Comparison of ENCODE assay signal across 9 cellular contexts in genomic region chr15:77035999-77036471, GRCh38. TPM values are rescaled to one million over a fixed set of nuclear protein-coding genes. Genes with fewer than 3 reads are reported as not detected.
A peak's percentile ranks its signal among the peaks of the same experiment; 100 is the strongest.
DNase-seq lines count a peak whose midpoint lies in the region; ATAC-seq and TF ChIP-seq lines count a peak whose summit lies in the region.
"Had no signal": no experiment of that assay in that cellular context is flagged by ENCODE, and none has a peak within 500 bp of the region (broad histone marks: within the 10 kb centered on the region; RNA-seq: fewer than 3 reads in every experiment).

No MANE protein-coding gene starts in this region.

- H3F3A ChIP-seq in neural progenitor cell (ENCODE audit: low read depth): peaks cover 7% of the 10 kb centered on the region

- H3K27ac ChIP-seq in Peyer's patch (peak overlapping the region in 1 of 4 donors; percentile 12), neural progenitor cell (no peak overlapping the region)

- peak; percentile 10 for DNase-seq in GM10266 (ENCODE audit: extremely low spot score)
- DNase-seq in Peyer's patch: peak in 2 of 3 donors; percentile 1 to 51
- no peak for DNase-seq in effector memory CD8-positive, alpha-beta T cell
- no peak for DNase-seq in neural progenitor cell (ENCODE audit: low spot score)
- no peak for DNase-seq in H4 (ENCODE audit: low spot score)
- no peak for DNase-seq in HK-2 (ENCODE audit: unreplicated experiment)
- DNase-seq: NCI-H1048 had no signal

- peaks cover 0 to 2% of the 10 kb centered on the region in 2 donors for H3K9me3 Mint-ChIP-seq in effector memory CD8-positive, alpha-beta T cell
- H3K9me3 Mint-ChIP-seq in neural progenitor cell: peaks cover 5% of the 10 kb centered on the region

- no peak overlapping the region for H3K4me3 Mint-ChIP-seq in effector memory CD8-positive, alpha-beta T cell
- H3K4me3 Mint-ChIP-seq in neural progenitor cell: no peak overlapping the region

- H3K4me3 ChIP-seq in Peyer's patch: no peak overlapping the region
- H3K4me3 ChIP-seq in neural progenitor cell: no peak overlapping the region

- no peak overlapping the region for H3K4me2 ChIP-seq in neural progenitor cell

- no peaks in the 10 kb centered on the region for H3K27me3 ChIP-seq in Peyer's patch
- no peaks in the 10 kb centered on the region for H3K27me3 ChIP-seq in neural progenitor cell

- H4K20me1 ChIP-seq in neural progenitor cell (ENCODE audit: low read depth): no peaks in the 10 kb centered on the region

- no peak for ATAC-seq in effector memory CD8-positive, alpha-beta T cell (replicated peaks)
- ATAC-seq in GM21360 (IDR thresholded peaks at IDR 0.05; ENCODE audit: unreplicated experiment) (no peak), HG02571 (IDR thresholded peaks at IDR 0.05; ENCODE audit: unreplicated experiment) (no peak)

- H3K4me1 ChIP-seq in Peyer's patch (peaks cover 0 to 8% (median 0%) of the 10 kb centered on the region in 4 donors), neural progenitor cell (peaks cover 20% of the 10 kb centered on the region)

- no peak overlapping the region for H2AFZ ChIP-seq in neural progenitor cell (replicated peaks)

- H3K4me1 Mint-ChIP-seq in effector memory CD8-positive, alpha-beta T cell (ENCODE audit: low read depth in 2 of 2): peaks cover 6 to 18% of the 10 kb centered on the region in 2 donors
- H3K4me1 Mint-ChIP-seq in neural progenitor cell: peaks cover 17% of the 10 kb centered on the region

- no peak overlapping the region for H3K9ac ChIP-seq in neural progenitor cell

- no peaks in the 10 kb centered on the region for H3K9me3 ChIP-seq in Peyer's patch
- H3K9me3 ChIP-seq in neural progenitor cell (ENCODE audit: low read depth): no peaks in the 10 kb centered on the region

- peaks cover 43% of the 10 kb centered on the region for H3K36me3 Mint-ChIP-seq in effector memory CD8-positive, alpha-beta T cell (ENCODE audit: insufficient read depth)
- H3K36me3 Mint-ChIP-seq in neural progenitor cell: peaks cover 10% of the 10 kb centered on the region

- H3K36me3 ChIP-seq in Peyer's patch (peaks cover 0 to 17% (median 0%) of the 10 kb centered on the region in 3 donors), neural progenitor cell (no peaks in the 10 kb centered on the region)

- H3K27me3 Mint-ChIP-seq in effector memory CD8-positive, alpha-beta T cell: no peaks in the 10 kb centered on the region
- peaks cover 10% of the 10 kb centered on the region for H3K27me3 Mint-ChIP-seq in neural progenitor cell (ENCODE audit: insufficient read depth, low read depth)

- H3K27ac Mint-ChIP-seq in effector memory CD8-positive, alpha-beta T cell: peak overlapping the region; percentile 92 to 95
- H3K27ac Mint-ChIP-seq in neural progenitor cell: peak overlapping the region; percentile 43

- H3K79me2 ChIP-seq in neural progenitor cell (ENCODE audit: low read depth): no peaks in the 10 kb centered on the region

- TF ChIP-seq POLR2A in Peyer's patch (IDR thresholded peaks at IDR 0.05): no peak

- TF ChIP-seq CTCF in GM10266 (IDR thresholded peaks at IDR 0.05; ENCODE audit: control insufficient read depth, insufficient read depth, low read depth, missing control alignments): no peak
- no peak for TF ChIP-seq CTCF in Peyer's patch (IDR thresholded peaks at IDR 0.05)
- no peak for TF ChIP-seq CTCF in neural progenitor cell (IDR thresholded peaks at IDR 0.05)

RNA-seq across cellular contexts. Expression of gene TSPAN3, which starts 34.9 kb away (rescaled TPM):
- 100 to 1,000 TPM in 3 of 4 donors, 10 to 100 TPM in 1; 92.4 to 778 (median 563) TPM for total RNA-seq in Peyer's patch
- 331 and 474 TPM in 2 replicates for total RNA-seq in neural progenitor cell (ENCODE audit: low replicate concordance)
- total RNA-seq in H4 (2014; rRNA removed; shearing (Covaris generic)): 423 and 537 TPM in 2 replicates

RNA-seq across cellular contexts. Expression of gene PSTPIP1, which starts 41.1 kb away (rescaled TPM):
- total RNA-seq in Peyer's patch: 10 to 100 TPM in 3 of 4 donors, 1 to 10 TPM in 1; 6.3 to 40.4 (median 19.5) TPM
- total RNA-seq in neural progenitor cell (ENCODE audit: low replicate concordance): 0.19 and 0.77 TPM in 2 replicates
- 0.19 TPM in 1 of 2 replicates, not detected in the other for total RNA-seq in H4 (2014; rRNA removed; shearing (Covaris generic))

Comparison
In these comparisons a context has a peak if more than half of its experiments do, and no peak if none do; other contexts are left out.
1. DNase-seq: peak in GM10266 (single experiment) and Peyer's patch (2 of 3); none in effector memory CD8-positive, alpha-beta T cell (0 of 3), neural progenitor cell (single experiment), H4 (single experiment) and HK-2 (single experiment).